ENCODE assay signal across 14 cellular contexts in the genomic region with DNA sequence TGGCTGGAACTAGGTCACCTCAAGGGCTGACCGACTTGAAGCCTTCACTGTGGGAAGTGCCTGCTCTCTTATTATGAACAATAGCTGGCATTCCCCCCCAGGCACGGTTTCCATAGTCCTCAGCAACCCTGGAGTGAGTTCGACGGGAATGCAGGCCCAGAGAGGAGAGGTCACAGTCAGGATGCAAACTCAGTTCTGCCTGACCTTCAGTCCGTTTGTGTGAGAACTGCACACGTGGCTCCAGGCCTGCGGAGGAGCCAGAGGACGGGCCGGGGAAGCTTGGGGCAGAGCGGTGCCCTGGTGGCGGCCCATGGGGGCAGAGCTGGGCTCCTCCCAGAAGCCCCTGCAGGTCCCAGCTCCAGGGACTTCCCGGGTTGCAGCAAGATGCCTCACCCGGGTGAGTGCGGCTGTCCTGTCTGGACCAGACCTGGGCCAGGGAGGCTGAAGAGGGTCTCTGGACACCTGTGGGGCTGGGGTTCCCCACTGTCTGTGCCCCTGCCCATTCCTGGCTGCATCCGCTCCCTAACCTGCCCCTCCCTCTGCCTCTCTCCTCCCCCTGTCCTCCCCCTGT. TPM values are rescaled to one million over a fixed set of nuclear protein-coding genes. Genes with fewer than 3 reads are reported as not detected.
A peak's percentile ranks its signal among the peaks of the same experiment; 100 is the strongest.
DNase-seq lines count a peak whose midpoint lies in the region; ATAC-seq and TF ChIP-seq lines count a peak whose summit lies in the region.
"Had no signal": no experiment of that assay in that cellular context is flagged by ENCODE, and none has a peak within 500 bp of the region (broad histone marks: within the 10 kb centered on the region; RNA-seq: fewer than 3 reads in every experiment).

No MANE protein-coding gene starts in this region.

- peak; percentile 10 for TF ChIP-seq CTCF in choroid plexus epithelial cell (conservative IDR thresholded peaks at IDR 0.05; ENCODE audit: low read depth, low read length)
- no peak for TF ChIP-seq CTCF in liver (IDR thresholded peaks at IDR 0.05; ENCODE audit: low read depth, low read length, missing input control)
- no peak for TF ChIP-seq CTCF in testis (IDR thresholded peaks at IDR 0.05)

- no peaks in the 10 kb centered on the region for H3K27me3 ChIP-seq in HUES64 (ENCODE audit: insufficient read depth, low read length)
- H3K27me3 ChIP-seq in liver (ENCODE audit: control insufficient read depth in 4 of 4, insufficient read depth in 4 of 4, low read length in 3 of 4): no peaks in the 10 kb centered on the region
- H3K27me3 ChIP-seq in testis: no peaks in the 10 kb centered on the region
- H3K27me3 ChIP-seq: SJSA1 had no signal

- TF ChIP-seq POLR2A in testis (IDR thresholded peaks at IDR 0.05): no peak

- WGBS in HUES64: 61% methylated on average over 15 of the region's 15 CpGs
- 51% methylated on average over 15 of the region's 15 CpGs for WGBS in liver
- 35 to 51% methylated on average over 14 of the region's 15 CpGs for WGBS in testis, 2 donors

- H3K4me1 ChIP-seq in HUES64 (ENCODE audit: insufficient read depth, low read length) (peaks cover 8% of the 10 kb centered on the region; the same call in 1 of the 2 replicates), liver (ENCODE audit: control insufficient read depth in 4 of 4, insufficient read depth in 4 of 4, low read length in 3 of 4) (peaks cover 0 to 20% (median 10%) of the 10 kb centered on the region in 4 donors), testis (peaks cover 17% of the 10 kb centered on the region)

- peak overlapping the region; percentile 40; the same call in 1 of the 2 replicates for H3K27ac ChIP-seq in HUES64 (ENCODE audit: low read depth, low read length)
- H3K27ac ChIP-seq in liver (ENCODE audit: low read depth in 1 of 2, low read length in 2 of 2): peak overlapping the region in 1 of 2 donors; percentile 36
- peak overlapping the region; percentile 18 to 32 for H3K27ac ChIP-seq in testis
- H3K27ac ChIP-seq: SJSA1 had no signal

- H3K4me3 ChIP-seq in HUES64 (ENCODE audit: low read length) (no peak overlapping the region), choroid plexus epithelial cell (ENCODE audit: low read depth, low read length) (no peak overlapping the region), liver (ENCODE audit: low read depth in 1 of 3, low read length in 3 of 3) (no peak overlapping the region), testis (no peak overlapping the region)
- H3K4me3 ChIP-seq: SJSA1 had no signal

- peak in 1 of 2 donors; percentile 44 for TF ChIP-seq RAD21 in liver (IDR thresholded peaks at IDR 0.05)

- intact Hi-C loops in testis (cut with DNase I; ENCODE audit: low total_unique reads): no loop called here

- H3K36me3 ChIP-seq in HUES64 (ENCODE audit: insufficient read depth, low read length) (no peaks in the 10 kb centered on the region), liver (ENCODE audit: control insufficient read depth in 4 of 4, insufficient read depth in 3 of 4, low read depth in 1 of 4, low read length in 3 of 4) (peaks cover 5 to 35% (median 18%) of the 10 kb centered on the region in 4 donors), testis (ENCODE audit: low read depth, missing control alignments) (no peaks in the 10 kb centered on the region)
- H3K36me3 ChIP-seq: SJSA1 had no signal

- no peak for ATAC-seq in HG03045 (IDR thresholded peaks at IDR 0.05; ENCODE audit: unreplicated experiment)
- no peak for ATAC-seq in GM19035 (IDR thresholded peaks at IDR 0.05; ENCODE audit: unreplicated experiment)
- ATAC-seq: activated naive CD8-positive, alpha-beta T cell treated with anti-CD3 and anti-CD28 coated beads, Interleukin-2, amount 50 U/mL, for 24 hours had no signal

- H3K9ac ChIP-seq in HUES64 (ENCODE audit: low read depth, low read length) (no peak overlapping the region), liver (ENCODE audit: low read depth in 1 of 2, low read length in 2 of 2) (no peak overlapping the region)

- H3K9me3 ChIP-seq in HUES64 (ENCODE audit: insufficient read depth, low read depth, low read length) (no peaks in the 10 kb centered on the region), liver (ENCODE audit: control insufficient read depth in 4 of 4, low read length in 3 of 4) (no peaks in the 10 kb centered on the region), testis (no peaks in the 10 kb centered on the region)
- H3K9me3 ChIP-seq: SJSA1 had no signal

- DNase-seq in choroid plexus epithelial cell (ENCODE audit: low read depth): peak; percentile 49
- peak; percentile 48 for DNase-seq in testis
- no peak for DNase-seq in COLO668 (lab: John Stamatoyannopoulos, UW; ENCODE audit: unreplicated experiment)
- DNase-seq: activated CD8-positive, alpha-beta memory T cell treated with anti-CD3 and anti-CD28 coated beads for 24 hours; activated naive CD8-positive, alpha-beta T cell treated with anti-CD3 and anti-CD28 coated beads, Interleukin-2, amount 50 U/mL, for 24 hours; AML-193; NCI-H1417 treated with DMSO at 0.1 percent for 48 hours; stimulated activated CD4-positive, alpha-beta T cell treated with anti-CD3 and anti-CD28 coated beads, Interleukin-2, amount 100 ng/mL, for 24 hours had no signal

TF ChIP-seq in liver, 16 proteins besides CTCF, POLR2A, EP300 and RAD21:
- TF ChIP-seq FOXA2 (IDR thresholded peaks at IDR 0.05) (no peak), HNF4A (conservative IDR thresholded peaks at IDR 0.05) (peak; percentile 48 to 56), GABPA (IDR thresholded peaks at IDR 0.05 in 1 of 2, conservative IDR thresholded peaks at IDR 0.05 in 1 of 2) (no peak), YY1 (IDR thresholded peaks at IDR 0.05) (no peak), HNF4G (IDR thresholded peaks at IDR 0.05) (no peak), FOXA1 (IDR thresholded peaks at IDR 0.05) (no peak), SP1 (IDR thresholded peaks at IDR 0.05) (peak; percentile 67), JUND (IDR thresholded peaks at IDR 0.05) (no peak), EGR1 (IDR thresholded peaks at IDR 0.05; ENCODE audit: low read depth in 2 of 2) (no peak), RXRA (IDR thresholded peaks at IDR 0.05) (peak; percentile 42 to 87), NR2F2 (IDR thresholded peaks at IDR 0.05) (peak; percentile 64)
- TF ChIP-seq, protein P1, sequence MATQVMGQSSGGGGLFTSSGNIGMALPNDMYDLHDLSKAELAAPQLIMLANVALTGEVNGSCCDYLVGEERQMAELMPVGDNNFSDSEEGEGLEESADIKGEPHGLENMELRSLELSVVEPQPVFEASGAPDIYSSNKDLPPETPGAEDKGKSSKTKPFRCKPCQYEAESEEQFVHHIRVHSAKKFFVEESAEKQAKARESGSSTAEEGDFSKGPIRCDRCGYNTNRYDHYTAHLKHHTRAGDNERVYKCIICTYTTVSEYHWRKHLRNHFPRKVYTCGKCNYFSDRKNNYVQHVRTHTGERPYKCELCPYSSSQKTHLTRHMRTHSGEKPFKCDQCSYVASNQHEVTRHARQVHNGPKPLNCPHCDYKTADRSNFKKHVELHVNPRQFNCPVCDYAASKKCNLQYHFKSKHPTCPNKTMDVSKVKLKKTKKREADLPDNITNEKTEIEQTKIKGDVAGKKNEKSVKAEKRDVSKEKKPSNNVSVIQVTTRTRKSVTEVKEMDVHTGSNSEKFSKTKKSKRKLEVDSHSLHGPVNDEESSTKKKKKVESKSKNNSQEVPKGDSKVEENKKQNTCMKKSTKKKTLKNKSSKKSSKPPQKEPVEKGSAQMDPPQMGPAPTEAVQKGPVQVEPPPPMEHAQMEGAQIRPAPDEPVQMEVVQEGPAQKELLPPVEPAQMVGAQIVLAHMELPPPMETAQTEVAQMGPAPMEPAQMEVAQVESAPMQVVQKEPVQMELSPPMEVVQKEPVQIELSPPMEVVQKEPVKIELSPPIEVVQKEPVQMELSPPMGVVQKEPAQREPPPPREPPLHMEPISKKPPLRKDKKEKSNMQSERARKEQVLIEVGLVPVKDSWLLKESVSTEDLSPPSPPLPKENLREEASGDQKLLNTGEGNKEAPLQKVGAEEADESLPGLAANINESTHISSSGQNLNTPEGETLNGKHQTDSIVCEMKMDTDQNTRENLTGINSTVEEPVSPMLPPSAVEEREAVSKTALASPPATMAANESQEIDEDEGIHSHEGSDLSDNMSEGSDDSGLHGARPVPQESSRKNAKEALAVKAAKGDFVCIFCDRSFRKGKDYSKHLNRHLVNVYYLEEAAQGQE (IDR thresholded peaks at IDR 0.05): no peak
- TF ChIP-seq, protein P2, sequence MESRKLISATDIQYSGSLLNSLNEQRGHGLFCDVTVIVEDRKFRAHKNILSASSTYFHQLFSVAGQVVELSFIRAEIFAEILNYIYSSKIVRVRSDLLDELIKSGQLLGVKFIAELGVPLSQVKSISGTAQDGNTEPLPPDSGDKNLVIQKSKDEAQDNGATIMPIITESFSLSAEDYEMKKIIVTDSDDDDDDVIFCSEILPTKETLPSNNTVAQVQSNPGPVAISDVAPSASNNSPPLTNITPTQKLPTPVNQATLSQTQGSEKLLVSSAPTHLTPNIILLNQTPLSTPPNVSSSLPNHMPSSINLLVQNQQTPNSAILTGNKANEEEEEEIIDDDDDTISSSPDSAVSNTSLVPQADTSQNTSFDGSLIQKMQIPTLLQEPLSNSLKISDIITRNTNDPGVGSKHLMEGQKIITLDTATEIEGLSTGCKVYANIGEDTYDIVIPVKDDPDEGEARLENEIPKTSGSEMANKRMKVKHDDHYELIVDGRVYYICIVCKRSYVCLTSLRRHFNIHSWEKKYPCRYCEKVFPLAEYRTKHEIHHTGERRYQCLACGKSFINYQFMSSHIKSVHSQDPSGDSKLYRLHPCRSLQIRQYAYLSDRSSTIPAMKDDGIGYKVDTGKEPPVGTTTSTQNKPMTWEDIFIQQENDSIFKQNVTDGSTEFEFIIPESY (IDR thresholded peaks at IDR 0.05): no peak
- TF ChIP-seq, protein P3, sequence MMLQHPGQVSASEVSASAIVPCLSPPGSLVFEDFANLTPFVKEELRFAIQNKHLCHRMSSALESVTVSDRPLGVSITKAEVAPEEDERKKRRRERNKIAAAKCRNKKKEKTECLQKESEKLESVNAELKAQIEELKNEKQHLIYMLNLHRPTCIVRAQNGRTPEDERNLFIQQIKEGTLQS (IDR thresholded peaks at IDR 0.05): no peak

RNA-seq across cellular contexts. Expression of a gene that starts 17.2 kb away (rescaled TPM):
- 1.3 TPM for polyA plus RNA-seq in HUES64 (2013, experiment 1 of 2)
- polyA plus RNA-seq in HUES64 (2013, experiment 2 of 2): 1.2 TPM
- total RNA-seq in liver (10 to 100 TPM; 18.8 to 67.7 TPM), testis (10 to 100 TPM; 11.9 to 14.9 TPM)
- polyA plus RNA-seq in liver (10 to 100 TPM; 72.0 to 84.7 TPM), testis (ENCODE audit: insufficient read depth, low read depth, low replicate concordance) (6.8 TPM)
- total RNA-seq: SJSA1; T-helper 2 cell treated with Interferon-gamma antibody and Interleukin-4, amounts not matched to agents 100 ng/mL and 5 ng/mL, for 36 hours had no signal

RNA-seq across cellular contexts. Expression of a gene that starts 48.0 kb away (rescaled TPM):
- polyA plus RNA-seq in HUES64 (2013, experiment 1 of 2): 78.4 TPM
- polyA plus RNA-seq in HUES64 (2013, experiment 2 of 2): 85.1 TPM
- total RNA-seq in liver (10 to 100 TPM; 47.5 to 53.1 TPM), testis (100 to 1,000 TPM; 130 to 160 TPM)
- polyA plus RNA-seq in liver (10 to 100 TPM; 44.6 to 50.6 TPM), testis (ENCODE audit: insufficient read depth, low read depth, low replicate concordance) (146 TPM)

RNA-seq across cellular contexts. Expression of a gene that starts 58.0 kb away (rescaled TPM):
- polyA plus RNA-seq in HUES64 (2013, experiment 1 of 2): 27.2 TPM
- polyA plus RNA-seq in HUES64 (2013, experiment 2 of 2): 30.8 TPM
- total RNA-seq in liver (10 to 100 TPM; 25.6 to 31.8 TPM), testis (10 to 100 TPM; 74.1 to 80.2 TPM)
- polyA plus RNA-seq in liver (10 to 100 TPM; 22.3 to 23.4 TPM), testis (ENCODE audit: insufficient read depth, low read depth, low replicate concordance) (60.1 TPM)
